11 cellular contexts compared by ENCODE assay signal in genomic region chr1:23951646-23952095, GRCh38. TPM values are rescaled to one million over a fixed set of nuclear protein-coding genes. Genes with fewer than 3 reads are reported as not detected.
A peak's percentile ranks its signal among the peaks of the same experiment; 100 is the strongest.
DNase-seq lines count a peak whose midpoint lies in the region; ATAC-seq and TF ChIP-seq lines count a peak whose summit lies in the region.
"Had no signal": no experiment of that assay in that cellular context is flagged by ENCODE, and none has a peak within 500 bp of the region (broad histone marks: within the 10 kb centered on the region; RNA-seq: fewer than 3 reads in every experiment).

No MANE protein-coding gene starts in this region.

- H3K9me3 ChIP-seq in MG63 = peaks cover under 1% of the 10 kb centered on the region; the same call in 1 of the 2 replicates

- no peaks in the 10 kb centered on the region for H3K36me3 ChIP-seq in MG63

- H3K27me3 ChIP-seq in MG63 = no peaks in the 10 kb centered on the region

- H3K4me3 ChIP-seq in MG63 = no peak overlapping the region

- H3K27ac ChIP-seq in epithelial cell of prostate = peak overlapping the region; percentile 66

- DNase-seq in COLO829 (ENCODE audit: low spot score) (peak; percentile 40), MG63 (peak; percentile 30), epithelial cell of prostate (ENCODE audit: low read depth, low spot score) (peak; percentile 93), omental fat pad (ENCODE audit: low spot score) (no peak), NCI-H1436 treated with DMSO at 0.1 percent for 48 hours (lab: John Stamatoyannopoulos, UW) (no peak), SKM-1 treated with dmso at 0.1 percent for 144 hours (lab: John Stamatoyannopoulos, UW; ENCODE audit: unreplicated experiment) (no peak)
- DNase-seq: natural killer cell, NCI-H1436 had no signal

- TF ChIP-seq CTCF in omental fat pad (IDR thresholded peaks at IDR 0.05) = no peak

- ATAC-seq in omental fat pad (ENCODE audit: low FRiP score) (peak; percentile 43), HG03045 (IDR thresholded peaks at IDR 0.05; ENCODE audit: unreplicated experiment) (no peak), GM18502 (IDR thresholded peaks at IDR 0.05; ENCODE audit: poor library complexity, unreplicated experiment) (no peak)
- ATAC-seq: natural killer cell had no signal

RNA-seq across cellular contexts. Expression of gene PNRC2, which starts 8.0 kb away (rescaled TPM):
- 36.5 and 47.0 TPM in 2 replicates for total RNA-seq in MG63 (2014; rRNA removed; shearing (Covaris generic); ENCODE audit: low replicate concordance)
- total RNA-seq in omental fat pad = 100 to 1,000 TPM; 139 to 173 (median 153) TPM

RNA-seq across cellular contexts. Expression of gene SRSF10, which starts 28.5 kb away (rescaled TPM):
- 40.0 and 46.4 TPM in 2 replicates for total RNA-seq in MG63 (2014; rRNA removed; shearing (Covaris generic); ENCODE audit: low replicate concordance)
- 100 to 1,000 TPM; 101 to 152 (median 120) TPM for total RNA-seq in omental fat pad

RNA-seq across cellular contexts. Expression of gene CNR2, which starts 38.5 kb away (rescaled TPM):
- total RNA-seq in MG63 (2014; rRNA removed; shearing (Covaris generic); ENCODE audit: low replicate concordance) = not detected in 2 replicates
- under 1 TPM in 2 of 4 donors, not detected in 2; 0.06 to 0.09 TPM for total RNA-seq in omental fat pad
- total RNA-seq: activated T-helper 1 cell treated with anti-CD3 and anti-CD28 coated beads, Interleukin-12 subunit alpha, Interleukin-12 subunit beta, Interleukin-2, Interleukin-4 antibody, amounts not matched to agents 30 ng/mL and 10 ng/mL and 1 ng/mL, durations not matched to agents 14 hours and 24 hours and 36 hours had no signal

Comparison
In these comparisons a context has a peak if more than half of its experiments do, and no peak if none do; other contexts are left out.
1. DNase-seq: peak in COLO829 (single experiment), MG63 (single experiment) and epithelial cell of prostate (single experiment); none in omental fat pad (single experiment), NCI-H1436 treated with DMSO at 0.1 percent for 48 hours (single experiment) and SKM-1 treated with dmso at 0.1 percent for 144 hours (single experiment).